8 cellular contexts compared by ENCODE assay signal in genomic region chr4:41155194-41155830, GRCh38. TPM values are rescaled to one million over a fixed set of nuclear protein-coding genes. Genes with fewer than 3 reads are reported as not detected.
DNase-seq lines count a peak whose midpoint lies in the region; FAIRE-seq and TF ChIP-seq lines count a peak whose summit lies in the region.

No MANE protein-coding gene starts in this region.

- H3K36me3 ChIP-seq in skeletal muscle tissue (ENCODE audit: control insufficient read depth in 3 of 3, insufficient read depth in 3 of 3, low read length in 3 of 3) (no peaks in the 10 kb centered on the region), A673 (ENCODE audit: insufficient read depth, low read length, poor library complexity, severe bottlenecking) (no peaks in the 10 kb centered on the region), colonic mucosa (no peaks in the 10 kb centered on the region)

- DNase-seq in HTR-8/SVneo (ENCODE audit: insufficient read length, low spot score) (peak; percentile 58), coronary artery (ENCODE audit: low spot score) (no peak), SKM-1 treated with dmso at 0.1 percent for 144 hours (lab: John Stamatoyannopoulos, UW; ENCODE audit: unreplicated experiment) (no peak), NCI-H526 treated with DMSO at 0.1 percent for 48 hours (lab: John Stamatoyannopoulos, UW) (no peak), A673 (ENCODE audit: low spot score) (no peak), colonic mucosa (no peak)

- intact Hi-C loops in A673 (cut with micrococcal nuclease; ENCODE audit: unreplicated experiment) (no loop called here), colonic mucosa (cut with DNase I) (no loop called here)

- CTCF ChIA-PET in A673 (lab: Charles Lee) = no interaction called here

- H3K4me3 ChIP-seq in coronary artery (peak overlapping the region; percentile 15), skeletal muscle tissue (ENCODE audit: low read length in 3 of 3) (peak overlapping the region in 1 of 3 donors; percentile 16), A673 (ENCODE audit: low read depth, low read length, poor library complexity, severe bottlenecking) (no peak overlapping the region), colonic mucosa (no peak overlapping the region)

- BruUV-seq in A673 (replicated peaks; lab: Mats Ljungman, UMichigan) = no TSS peak

- peak; percentile 20 for FAIRE-seq in HTR-8/SVneo (lab: Jason Lieb, UNC)
- peak; percentile 95 for FAIRE-seq in islet of Langerhans (lab: Jason Lieb, UNC)

- POLR2A ChIA-PET in A673 (lab: Charles Lee; ENCODE audit: low non-redundant PET) = no interaction called here

- H3K27me3 ChIP-seq in skeletal muscle tissue (ENCODE audit: control insufficient read depth in 3 of 3, insufficient read depth in 3 of 3, low read length in 3 of 3) (no peaks in the 10 kb centered on the region), A673 (replicated peaks; ENCODE audit: insufficient read depth, low read depth, low read length, poor library complexity) (no peaks in the 10 kb centered on the region), colonic mucosa (no peaks in the 10 kb centered on the region)

- H3K27ac ChIP-seq in coronary artery = peak overlapping the region; percentile 69 to 73
- peak overlapping the region; percentile 50 for H3K27ac ChIP-seq in skeletal muscle tissue (ENCODE audit: low read depth, low read length)
- H3K27ac ChIP-seq in A673 (ENCODE audit: low read depth, low read length, poor library complexity, severe bottlenecking) = no peak overlapping the region
- H3K27ac ChIP-seq in colonic mucosa = no peak overlapping the region

- no peak for TF ChIP-seq CTCF in coronary artery (IDR thresholded peaks at IDR 0.05)
- no peak for TF ChIP-seq CTCF in A673 (conservative IDR thresholded peaks at IDR 0.05; ENCODE audit: low read depth, low read length)
- TF ChIP-seq CTCF in colonic mucosa (IDR thresholded peaks at IDR 0.05) = no peak

- peak overlapping the region in 2 of 3 donors; percentile 3 to 13 for H3K9ac ChIP-seq in skeletal muscle tissue (ENCODE audit: low read depth in 1 of 3, low read length in 3 of 3)
- no peak overlapping the region for H3K9ac ChIP-seq in colonic mucosa (ENCODE audit: low read depth in 2 of 2, low read length in 2 of 2)

- no peaks in the 10 kb centered on the region for H3K9me3 ChIP-seq in skeletal muscle tissue (ENCODE audit: control insufficient read depth in 3 of 3, low read length in 3 of 3)
- H3K9me3 ChIP-seq in A673 (ENCODE audit: low read depth, low read length, poor library complexity, severe bottlenecking) = no peaks in the 10 kb centered on the region
- H3K9me3 ChIP-seq in colonic mucosa = no peaks in the 10 kb centered on the region

- H3K4me1 ChIP-seq in skeletal muscle tissue (ENCODE audit: control insufficient read depth in 3 of 3, insufficient read depth in 3 of 3, low read length in 3 of 3) (peaks cover 6 to 16% (median 9%) of the 10 kb centered on the region in 3 donors), A673 (ENCODE audit: insufficient read depth, low read length, poor library complexity, severe bottlenecking) (no peaks in the 10 kb centered on the region), colonic mucosa (no peaks in the 10 kb centered on the region)

RNA-seq across cellular contexts. Expression of gene APBB2, which starts 59.0 kb away (rescaled TPM):
- total RNA-seq in skeletal muscle tissue (41.2 TPM), A673 (2021) (10.3 and 17.6 TPM in 2 replicates), colonic mucosa (10 to 100 TPM; 22.8 to 27.5 TPM)

Comparison
In these comparisons a context has a peak if more than half of its experiments do, and no peak if none do; other contexts are left out.
1. H3K27ac ChIP-seq: peak in coronary artery (2 of 2) and skeletal muscle tissue (single experiment); none in A673 (single experiment) and colonic mucosa (single experiment).
2. H3K9ac ChIP-seq: peak in skeletal muscle tissue (2 of 3); none in colonic mucosa (0 of 2).